ENCODE assay signal across 9 cellular contexts in genomic region chr2:105775809-105776559, GRCh38. TPM values are rescaled to one million over a fixed set of nuclear protein-coding genes. Genes with fewer than 3 reads are reported as not detected.
DNase-seq lines count a peak whose midpoint lies in the region; ATAC-seq and TF ChIP-seq lines count a peak whose summit lies in the region.
"Had no signal": no experiment of that assay in that cellular context is flagged by ENCODE, and none has a peak within 500 bp of the region (broad histone marks: within the 10 kb centered on the region; RNA-seq: fewer than 3 reads in every experiment).

No MANE protein-coding gene starts in this region.

- ATAC-seq in HG03045 (IDR thresholded peaks at IDR 0.05; ENCODE audit: unreplicated experiment), result peak; percentile 52
- ATAC-seq in activated T-cell treated with anti-CD3 and anti-CD28 coated beads, Interleukin-2, amount 50 U/mL, for 72 hours (replicated peaks in 1 of 2), result peak; percentile 78 to 80
- ATAC-seq in stimulated activated naive CD8-positive, alpha-beta T cell treated with anti-CD3 and anti-CD28 coated beads, Interleukin-15, Interleukin-2, amounts not matched to agents 100 U/mL and 50 U/mL, for 24 hours, result peak; percentile 77
- no peak for ATAC-seq in GM19324 (IDR thresholded peaks at IDR 0.05; ENCODE audit: low FRiP score, unreplicated experiment)

- H3K4me3 Mint-ChIP-seq in activated CD4-positive, alpha-beta T cell treated with anti-CD3 and anti-CD28 coated beads, Interleukin-2, amount 10 ng/mL, durations not matched to agents 24 days and 14 days, result peak overlapping the region; percentile 71
- peak overlapping the region; percentile 81 to 90 for H3K4me3 Mint-ChIP-seq in activated T-cell treated with anti-CD3 and anti-CD28 coated beads, Interleukin-2, amount 50 U/mL, for 72 hours
- H3K4me3 Mint-ChIP-seq in endothelial cell (ENCODE audit: unreplicated experiment), result no peak overlapping the region

- H3K27ac Mint-ChIP-seq in activated CD4-positive, alpha-beta T cell treated with anti-CD3 and anti-CD28 coated beads, Interleukin-2, amount 10 ng/mL, durations not matched to agents 24 days and 14 days, result peak overlapping the region; percentile 81
- peak overlapping the region; percentile 95 for H3K27ac Mint-ChIP-seq in activated T-cell treated with anti-CD3 and anti-CD28 coated beads, Interleukin-2, amount 50 U/mL, for 72 hours
- H3K27ac Mint-ChIP-seq in endothelial cell (ENCODE audit: unreplicated experiment), result no peak overlapping the region

- peaks cover 78% of the 10 kb centered on the region for H3K4me1 Mint-ChIP-seq in activated CD4-positive, alpha-beta T cell treated with anti-CD3 and anti-CD28 coated beads, Interleukin-2, amount 10 ng/mL, durations not matched to agents 24 days and 14 days
- peaks cover 97% of the 10 kb centered on the region for H3K4me1 Mint-ChIP-seq in activated T-cell treated with anti-CD3 and anti-CD28 coated beads, Interleukin-2, amount 50 U/mL, for 72 hours (ENCODE audit: low read depth)
- H3K4me1 Mint-ChIP-seq in endothelial cell (ENCODE audit: unreplicated experiment), result peaks cover 74% of the 10 kb centered on the region

- intact Hi-C loops in activated CD4-positive, alpha-beta T cell treated with anti-CD3 and anti-CD28 coated beads, Interleukin-2, amount 10 ng/mL, durations not matched to agents 24 days and 14 days (cut with micrococcal nuclease), result loop anchor here (1.0 kb wide), 1 partner anchor 30 kb away; no protein-coding TSS in a partner anchor

- H3K27me3 Mint-ChIP-seq in activated CD4-positive, alpha-beta T cell treated with anti-CD3 and anti-CD28 coated beads, Interleukin-2, amount 10 ng/mL, durations not matched to agents 24 days and 14 days, result no peaks in the 10 kb centered on the region
- no peaks in the 10 kb centered on the region for H3K27me3 Mint-ChIP-seq in activated T-cell treated with anti-CD3 and anti-CD28 coated beads, Interleukin-2, amount 50 U/mL, for 72 hours (ENCODE audit: low read depth)
- H3K27me3 Mint-ChIP-seq in endothelial cell (ENCODE audit: unreplicated experiment), result peaks cover 4% of the 10 kb centered on the region

- no peak for TF ChIP-seq CTCF in endothelial cell (IDR thresholded peaks at IDR 0.05; ENCODE audit: unreplicated experiment)

- H3K36me3 Mint-ChIP-seq in activated CD4-positive, alpha-beta T cell treated with anti-CD3 and anti-CD28 coated beads, Interleukin-2, amount 10 ng/mL, durations not matched to agents 24 days and 14 days (ENCODE audit: low read depth), result peaks cover 44% of the 10 kb centered on the region
- peaks cover 10 to 14% of the 10 kb centered on the region in 2 donors for H3K36me3 Mint-ChIP-seq in activated T-cell treated with anti-CD3 and anti-CD28 coated beads, Interleukin-2, amount 50 U/mL, for 72 hours (ENCODE audit: insufficient read depth in 2 of 2)
- H3K36me3 Mint-ChIP-seq in endothelial cell (ENCODE audit: low read depth, unreplicated experiment), result peaks cover 12% of the 10 kb centered on the region

- no peaks in the 10 kb centered on the region for H3K9me3 Mint-ChIP-seq in activated CD4-positive, alpha-beta T cell treated with anti-CD3 and anti-CD28 coated beads, Interleukin-2, amount 10 ng/mL, durations not matched to agents 24 days and 14 days
- no peaks in the 10 kb centered on the region for H3K9me3 Mint-ChIP-seq in activated T-cell treated with anti-CD3 and anti-CD28 coated beads, Interleukin-2, amount 50 U/mL, for 72 hours
- H3K9me3 Mint-ChIP-seq in endothelial cell (ENCODE audit: unreplicated experiment), result no peaks in the 10 kb centered on the region

- peak; percentile 81 for DNase-seq in activated CD4-positive, alpha-beta T cell treated with anti-CD3 and anti-CD28 coated beads, Interleukin-2, amount 10 ng/mL, durations not matched to agents 24 days and 14 days
- no peak for DNase-seq in activated CD4-positive, alpha-beta T cell treated with anti-CD3 and anti-CD28 coated beads for 4 hours
- DNase-seq in activated T-cell treated with anti-CD3 and anti-CD28 coated beads, Interleukin-2, amount 50 U/mL, for 72 hours, result peak in 1 of 2 donors; percentile 47
- DNase-seq in stimulated activated naive CD8-positive, alpha-beta T cell treated with anti-CD3 and anti-CD28 coated beads, Interleukin-15, Interleukin-2, amounts not matched to agents 100 U/mL and 50 U/mL, for 24 hours, result peak; percentile 65
- DNase-seq in endothelial cell (ENCODE audit: low spot score), result no peak
- DNase-seq in stimulated activated CD4-positive, alpha-beta T cell treated with anti-CD3 and anti-CD28 coated beads, Interleukin-4, amount 100 ng/mL, for 24 hours, result no peak
- DNase-seq: KG1 had no signal

RNA-seq across cellular contexts. Expression of gene NCK2, which starts 31.3 kb away (rescaled TPM):
- 85.8 and 86.2 TPM in 2 replicates for total RNA-seq in activated CD4-positive, alpha-beta T cell treated with anti-CD3 and anti-CD28 coated beads, Interleukin-2, amount 10 ng/mL, durations not matched to agents 24 days and 14 days
- total RNA-seq in activated T-cell treated with anti-CD3 and anti-CD28 coated beads, Interleukin-2, amount 50 U/mL, for 72 hours, result 100 to 1,000 TPM; 159 to 161 TPM
- total RNA-seq in endothelial cell (ENCODE audit: unreplicated experiment), result 93.7 TPM

Comparison
In these comparisons a context has a peak if more than half of its experiments do, and no peak if none do; other contexts are left out.
1. DNase-seq: peak in activated CD4-positive, alpha-beta T cell treated with anti-CD3 and anti-CD28 coated beads, Interleukin-2, amount 10 ng/mL, durations not matched to agents 24 days and 14 days (single experiment) and stimulated activated naive CD8-positive, alpha-beta T cell treated with anti-CD3 and anti-CD28 coated beads, Interleukin-15, Interleukin-2, amounts not matched to agents 100 U/mL and 50 U/mL, for 24 hours (single experiment); none in activated CD4-positive, alpha-beta T cell treated with anti-CD3 and anti-CD28 coated beads for 4 hours (0 of 2), endothelial cell (single experiment) and stimulated activated CD4-positive, alpha-beta T cell treated with anti-CD3 and anti-CD28 coated beads, Interleukin-4, amount 100 ng/mL, for 24 hours (single experiment).